In the genomic region with DNA sequence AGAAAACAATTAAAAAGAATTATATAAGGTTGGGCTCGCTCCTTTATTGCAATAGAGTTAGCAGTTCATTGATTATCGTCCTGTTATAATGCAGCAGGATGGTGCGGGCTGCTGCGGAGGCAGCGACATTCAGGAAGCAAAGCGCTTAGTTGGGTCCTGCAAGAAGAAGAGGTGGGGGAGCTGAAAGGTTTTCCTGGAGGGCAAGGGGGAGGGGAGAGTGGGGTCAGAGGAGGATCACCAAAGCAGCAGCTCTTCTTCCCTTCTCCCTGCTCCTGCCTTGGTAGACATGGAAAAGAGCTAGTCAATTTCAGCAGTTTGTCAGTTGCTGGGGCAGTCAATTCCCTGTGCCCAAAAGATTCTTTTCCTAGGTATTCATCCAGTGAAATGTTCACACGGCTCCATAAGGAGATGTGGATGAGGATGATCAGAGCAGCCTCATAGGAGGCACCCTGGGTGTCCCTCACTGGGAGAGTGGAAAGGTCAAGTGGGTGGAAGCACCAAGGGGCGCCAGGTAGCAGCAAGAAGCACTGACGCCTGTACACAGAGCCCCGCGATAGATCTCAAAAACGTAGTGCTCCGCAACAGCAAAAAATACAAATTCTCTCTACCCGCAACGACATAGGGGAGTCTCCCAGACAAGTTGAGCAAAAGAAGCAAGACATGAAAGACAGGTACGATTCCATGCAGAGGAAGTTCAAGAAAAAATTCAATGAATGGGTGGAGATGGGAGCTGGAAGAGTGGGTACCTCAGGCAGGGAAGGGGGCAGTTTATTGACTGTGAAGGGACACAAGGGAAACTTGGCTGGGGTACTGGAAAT, we compare ENCODE assay signal across 22 cellular contexts. TPM values are rescaled to one million over a fixed set of nuclear protein-coding genes. Genes with fewer than 3 reads are reported as not detected.
DNase-seq lines count a peak whose midpoint lies in the region; ATAC-seq, FAIRE-seq and TF ChIP-seq lines count a peak whose summit lies in the region.
"Had no signal": no experiment of that assay in that cellular context is flagged by ENCODE, and none has a peak within 500 bp of the region (broad histone marks: within the 10 kb centered on the region; RNA-seq: fewer than 3 reads in every experiment).

No MANE protein-coding gene starts in this region.

- H3K4ac ChIP-seq in H9 (ENCODE audit: low read depth, low read length): no peak overlapping the region

- no peak overlapping the region for H2BK20ac ChIP-seq in H9 (ENCODE audit: low read depth, low read length, poor library complexity, severe bottlenecking)

- H4K8ac ChIP-seq in H9 (replicated peaks; ENCODE audit: insufficient read length, low read depth, low read length): no peak overlapping the region

- no peak overlapping the region for H4K91ac ChIP-seq in H9 (ENCODE audit: insufficient read length, low read depth, low read length)

- no peak overlapping the region for H3K27ac Mint-ChIP-seq in H9
- H3K27ac Mint-ChIP-seq: activated B cell treated with CpG ODN at 0.5 μM for 24 hours; activated CD4-positive, alpha-beta memory T cell treated with anti-CD3 and anti-CD28 coated beads for 36 hours; memory B cell had no signal

- TF ChIP-seq EP300 in suprapubic skin (IDR thresholded peaks at IDR 0.05): no peak

- intact Hi-C loops in left cardiac atrium (cut with DNase I): loop anchor here in 1 of 2 donors (5.0 kb wide), 1 partner anchor 41 kb away; no protein-coding TSS in a partner anchor

- H2BK15ac ChIP-seq in H9 (ENCODE audit: low read depth, low read length): no peak overlapping the region

- TF ChIP-seq POLR2A in suprapubic skin (IDR thresholded peaks at IDR 0.05): no peak

- TF ChIP-seq CTCF in H9 (conservative IDR thresholded peaks at IDR 0.05) (no peak), WERI-Rb-1 (IDR thresholded peaks at IDR 0.05; ENCODE audit: low read depth, low read length) (no peak), suprapubic skin (IDR thresholded peaks at IDR 0.05) (no peak)

- no peaks in the 10 kb centered on the region for H3K79me2 ChIP-seq in H9 (ENCODE audit: insufficient read depth, low read length)

- FAIRE-seq in small intestine (lab: Jason Lieb, UNC): no peak
- FAIRE-seq: D721Med, G401.6, kidney, pancreas, urothelium cell line had no signal

- no peak overlapping the region for H3T11ph ChIP-seq in H9 (ENCODE audit: low read length)

- H3K36me3 ChIP-seq in WERI-Rb-1 (no peaks in the 10 kb centered on the region), iPS-20b (ENCODE audit: insufficient read depth, low read depth, low read length) (no peaks in the 10 kb centered on the region), small intestine (ENCODE audit: control insufficient read depth in 2 of 2, insufficient read depth in 2 of 2, low read length in 2 of 2) (no peaks in the 10 kb centered on the region), suprapubic skin (no peaks in the 10 kb centered on the region)
- H3K36me3 ChIP-seq: pancreas had no signal

- H2AK5ac ChIP-seq in H9 (ENCODE audit: insufficient read length, low read length): no peak overlapping the region

- no peak overlapping the region for H3K27ac ChIP-seq in H9 (ENCODE audit: insufficient read length, low read depth, low read length)
- no peak overlapping the region; the same call in 1 of the 2 replicates for H3K27ac ChIP-seq in WERI-Rb-1
- H3K27ac ChIP-seq in iPS-20b (ENCODE audit: low read length): no peak overlapping the region
- H3K27ac ChIP-seq in small intestine (ENCODE audit: low read depth in 1 of 2, low read length in 1 of 2): no peak overlapping the region
- H3K27ac ChIP-seq in suprapubic skin: no peak overlapping the region
- H3K27ac ChIP-seq: pancreas had no signal

- no peak overlapping the region for H2BK12ac ChIP-seq in H9 (ENCODE audit: insufficient read length, low read depth, low read length)

- H3K4me2 ChIP-seq in H9 (ENCODE audit: insufficient read depth, insufficient read length, low read length): peak overlapping the region; percentile 3

- WGBS in H9 (ENCODE audit: extremely low coverage, insufficient read length, low lambda C conversion rate): no CpG with 5 or more reads among the region's 16 CpGs
- 23 to 32% (median 28%) methylated on average over 16 of the region's 16 CpGs for WGBS in small intestine, 3 donors
- 46% methylated on average over 16 of the region's 16 CpGs for WGBS in suprapubic skin

- H3K27me3 ChIP-seq in H9 (ENCODE audit: insufficient read depth, low read length) (no peaks in the 10 kb centered on the region; the same call in 1 of the 2 replicates), WERI-Rb-1 (ENCODE audit: insufficient read depth, low read depth, severe bottlenecking) (no peaks in the 10 kb centered on the region), iPS-20b (ENCODE audit: insufficient read depth, low read length) (peaks cover 17% of the 10 kb centered on the region), small intestine (ENCODE audit: control insufficient read depth in 2 of 2, insufficient read depth in 2 of 2, low read length in 2 of 2) (peaks cover 0 to 3% of the 10 kb centered on the region in 2 donors), suprapubic skin (no peaks in the 10 kb centered on the region)
- H3K27me3 ChIP-seq: pancreas had no signal

- peaks cover 0 to 1% (median 0%) of the 10 kb centered on the region in 3 experiments; a peak in 2 of 7 replicates for H3K36me3 Mint-ChIP-seq in H9 (ENCODE audit: insufficient read depth in 1 of 3, low read depth in 3 of 3)
- H3K36me3 Mint-ChIP-seq: activated CD4-positive, alpha-beta memory T cell treated with anti-CD3 and anti-CD28 coated beads for 36 hours; CD14-positive monocyte; memory B cell had no signal

- peaks cover 0 to under 1% of the 10 kb centered on the region in 2 experiments; a peak in 1 of 5 replicates for H3K9me3 Mint-ChIP-seq in H9
- H3K9me3 Mint-ChIP-seq: activated B cell treated with CpG ODN at 0.5 μM for 24 hours; activated CD4-positive, alpha-beta memory T cell treated with anti-CD3 and anti-CD28 coated beads for 36 hours had no signal

- H4K5ac ChIP-seq in H9 (ENCODE audit: insufficient read length, low read depth, low read length): no peak overlapping the region

- no peak overlapping the region for H3K9ac ChIP-seq in H9 (ENCODE audit: extremely low read depth, insufficient read length, low read length)
- H3K9ac ChIP-seq in iPS-20b (ENCODE audit: low read depth, low read length): no peak overlapping the region

- H2BK120ac ChIP-seq in H9 (ENCODE audit: low read depth, low read length, poor library complexity, severe bottlenecking): no peak overlapping the region

- ATAC-seq in left cardiac atrium: no peak
- ATAC-seq: HCT116, pancreas had no signal

- H3K23me2 ChIP-seq in H9 (ENCODE audit: insufficient read length, low read depth, low read length, poor library complexity, severe bottlenecking): no peaks in the 10 kb centered on the region

- H3K4me3 ChIP-seq in WERI-Rb-1 (ENCODE audit: low read depth, low read length): peak overlapping the region; percentile 43
- H3K4me3 ChIP-seq in iPS-20b (ENCODE audit: low read length): peak overlapping the region; percentile 53
- no peak overlapping the region for H3K4me3 ChIP-seq in small intestine (ENCODE audit: low read depth in 1 of 2, low read length in 2 of 2)
- H3K4me3 ChIP-seq in suprapubic skin: no peak overlapping the region
- H3K4me3 ChIP-seq: pancreas had no signal

- DNase-seq in H9 (no peak), WERI-Rb-1 (peak; percentile 68), small intestine (peak; percentile 16), suprapubic skin (ENCODE audit: low spot score in 2 of 2) (no peak), left cardiac atrium (no peak), HuH-7.5 (ENCODE audit: low spot score) (no peak)
- DNase-seq: activated B cell treated with CpG ODN at 0.5 μM for 24 hours; activated CD4-positive, alpha-beta memory T cell treated with anti-CD3 and anti-CD28 coated beads for 36 hours; amygdala; cortex of kidney; kidney; NCI-H187; pancreas; substantia nigra; T-helper 9 cell had no signal

- H3K4me3 Mint-ChIP-seq in H9: peak overlapping the region; percentile 22 to 67; a peak in 3 of 5 replicates
- H3K4me3 Mint-ChIP-seq: activated B cell treated with CpG ODN at 0.5 μM for 24 hours; activated CD4-positive, alpha-beta memory T cell treated with anti-CD3 and anti-CD28 coated beads for 36 hours; memory B cell had no signal

- H3K27me3 Mint-ChIP-seq in H9 (ENCODE audit: low read depth): peaks cover 43% of the 10 kb centered on the region

- H3K56ac ChIP-seq in H9 (ENCODE audit: insufficient read length, low read depth, low read length): no peak overlapping the region

- H3K79me1 ChIP-seq in H9 (ENCODE audit: insufficient read depth, low read depth, low read length, poor library complexity, severe bottlenecking): no peaks in the 10 kb centered on the region

- H2AFZ ChIP-seq in H9 (ENCODE audit: low read length): no peak overlapping the region

- H3K9me3 ChIP-seq in H9 (ENCODE audit: control insufficient read depth, low read depth, low read length) (no peaks in the 10 kb centered on the region), WERI-Rb-1 (ENCODE audit: severe bottlenecking) (no peaks in the 10 kb centered on the region), iPS-20b (ENCODE audit: insufficient read depth, low read depth, low read length) (no peaks in the 10 kb centered on the region), small intestine (ENCODE audit: control insufficient read depth, low read depth) (no peaks in the 10 kb centered on the region), suprapubic skin (no peaks in the 10 kb centered on the region)
- H3K9me3 ChIP-seq: pancreas had no signal

- H3K18ac ChIP-seq in H9 (ENCODE audit: insufficient read length, low read depth, low read length): no peak overlapping the region

- H3K23ac ChIP-seq in H9 (ENCODE audit: insufficient read length, low read depth, low read length): no peak overlapping the region

- no peak overlapping the region for H3K14ac ChIP-seq in H9 (ENCODE audit: insufficient read depth, low read length)

- H3K4me1 ChIP-seq in H9 (ENCODE audit: insufficient read depth, low read length) (peaks cover 17% of the 10 kb centered on the region), iPS-20b (ENCODE audit: insufficient read depth, low read length) (peaks cover 12% of the 10 kb centered on the region; the same call in 1 of the 2 replicates), small intestine (ENCODE audit: control insufficient read depth in 2 of 2, insufficient read depth in 1 of 2, low read depth in 1 of 2, low read length in 1 of 2) (peaks cover 0 to 4% of the 10 kb centered on the region in 2 donors), suprapubic skin (peaks cover 11% of the 10 kb centered on the region)
- H3K4me1 ChIP-seq: pancreas had no signal

- H4K20me1 ChIP-seq in H9 (ENCODE audit: control insufficient read depth, insufficient read depth, insufficient read length): no peaks in the 10 kb centered on the region

- H3K4me1 Mint-ChIP-seq in H9: peaks cover 30 to 34% of the 10 kb centered on the region in 2 experiments
- H3K4me1 Mint-ChIP-seq: activated B cell treated with CpG ODN at 0.5 μM for 24 hours, memory B cell had no signal

- H2BK5ac ChIP-seq in H9 (ENCODE audit: insufficient read length, low read length): no peak overlapping the region

RNA-seq across cellular contexts. Expression of a gene that starts 17.3 kb away (rescaled TPM):
- total RNA-seq in H9 (2021): 74.4 and 78.4 TPM in 2 replicates
- polyA plus RNA-seq in small intestine: 1 to 10 TPM; 1.3 to 6.9 (median 2.2) TPM
- 1 to 10 TPM; 5.6 to 7.1 (median 6.3) TPM for total RNA-seq in suprapubic skin
- 1 to 10 TPM in 1 of 2 donors, under 1 TPM in 1; 0.91 to 7.0 TPM for total RNA-seq in left cardiac atrium
- total RNA-seq: activated B cell treated with CpG ODN at 0.5 μM for 24 hours had no signal
- polyA plus RNA-seq: CD14-positive monocyte had no signal

Comparison
In these comparisons a context has a peak if more than half of its experiments do, and no peak if none do; other contexts are left out.
1. DNase-seq: peak in WERI-Rb-1 (single experiment) and small intestine (single experiment); none in H9 (single experiment), suprapubic skin (0 of 2), left cardiac atrium (single experiment) and HuH-7.5 (single experiment).
2. H3K4me3 ChIP-seq: peak in WERI-Rb-1 (single experiment) and iPS-20b (single experiment); none in small intestine (0 of 2) and suprapubic skin (single experiment).